Comparison of ENCODE assay signal across 8 cellular contexts in the genomic region with DNA sequence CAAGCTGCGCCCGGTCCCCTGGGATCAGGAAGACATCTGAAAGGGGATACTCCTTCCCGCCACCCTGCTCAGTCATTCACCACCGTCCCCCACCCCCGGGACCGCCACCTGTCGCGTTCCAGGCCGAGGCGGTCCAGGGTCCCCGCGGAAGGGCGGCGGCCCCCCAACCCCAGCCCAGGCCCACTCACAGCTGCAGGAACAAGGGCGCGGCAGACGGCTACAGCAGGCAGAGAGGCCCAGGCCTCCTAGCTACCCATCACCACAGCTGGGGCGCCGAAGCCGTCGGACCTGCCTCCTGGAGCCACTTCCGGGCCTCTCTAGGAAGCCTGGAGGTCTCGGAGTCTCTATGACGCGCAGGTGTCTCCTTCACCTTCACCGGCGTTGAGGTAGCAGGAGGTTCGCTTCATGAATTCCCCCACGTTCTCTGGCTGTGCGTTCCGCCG. TPM values are rescaled to one million over a fixed set of nuclear protein-coding genes. Genes with fewer than 3 reads are reported as not detected.
DNase-seq lines count a peak whose midpoint lies in the region; ATAC-seq and TF ChIP-seq lines count a peak whose summit lies in the region.

A gene with protein sequence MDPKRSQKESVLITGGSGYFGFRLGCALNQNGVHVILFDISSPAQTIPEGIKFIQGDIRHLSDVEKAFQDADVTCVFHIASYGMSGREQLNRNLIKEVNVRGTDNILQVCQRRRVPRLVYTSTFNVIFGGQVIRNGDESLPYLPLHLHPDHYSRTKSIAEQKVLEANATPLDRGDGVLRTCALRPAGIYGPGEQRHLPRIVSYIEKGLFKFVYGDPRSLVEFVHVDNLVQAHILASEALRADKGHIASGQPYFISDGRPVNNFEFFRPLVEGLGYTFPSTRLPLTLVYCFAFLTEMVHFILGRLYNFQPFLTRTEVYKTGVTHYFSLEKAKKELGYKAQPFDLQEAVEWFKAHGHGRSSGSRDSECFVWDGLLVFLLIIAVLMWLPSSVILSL (minus strand): TSS at position 272 of the 443 bp plus-strand sequence. CDS start 10,612 bp downstream, outside the sequence.

- no peak within 1 kb of the TSS for H2BK5ac ChIP-seq in H9 (ENCODE audit: insufficient read length, low read length)

- H3K36me3 Mint-ChIP-seq in H9 (ENCODE audit: insufficient read depth in 1 of 3, low read depth in 3 of 3) = peaks cover 25 to 35% (median 30%) of the 10 kb centered on the region in 3 experiments

- H3K9me3 ChIP-seq in H9 (ENCODE audit: control insufficient read depth, low read depth, low read length) = peaks cover 5% of the 10 kb centered on the region

- H3K23me2 ChIP-seq in H9 (ENCODE audit: insufficient read length, low read depth, low read length, poor library complexity, severe bottlenecking) = no peaks in the 10 kb centered on the region

- peaks cover 9% of the 10 kb centered on the region for H3K27me3 Mint-ChIP-seq in H9 (ENCODE audit: low read depth)

- no CpG with 5 or more reads among the region's 32 CpGs for WGBS in H9 (ENCODE audit: extremely low coverage, insufficient read length, low lambda C conversion rate)

- H3K4me2 ChIP-seq in H9 (ENCODE audit: insufficient read depth, insufficient read length, low read length) = no peak within 1 kb of the TSS

- no peak within 1 kb of the TSS for H2BK20ac ChIP-seq in H9 (ENCODE audit: low read depth, low read length, poor library complexity, severe bottlenecking)

- H3K18ac ChIP-seq in H9 (ENCODE audit: insufficient read length, low read depth, low read length) = no peak within 1 kb of the TSS

- no peak within 1 kb of the TSS for H3K23ac ChIP-seq in H9 (ENCODE audit: insufficient read length, low read depth, low read length)

- TF ChIP-seq CTCF in H9 (conservative IDR thresholded peaks at IDR 0.05) = no peak

- H4K91ac ChIP-seq in H9 (ENCODE audit: insufficient read length, low read depth, low read length) = no peak within 1 kb of the TSS

- no peak within 1 kb of the TSS for H2BK12ac ChIP-seq in H9 (ENCODE audit: insufficient read length, low read depth, low read length)

- H3K4me1 Mint-ChIP-seq in H9 = no peaks in the 10 kb centered on the region

- no peaks in the 10 kb centered on the region for H3K79me1 ChIP-seq in H9 (ENCODE audit: insufficient read depth, low read depth, low read length, poor library complexity, severe bottlenecking)

- no peak within 1 kb of the TSS for H3K4ac ChIP-seq in H9 (ENCODE audit: low read depth, low read length)

- H3T11ph ChIP-seq in H9 (ENCODE audit: low read length) = no peak within 1 kb of the TSS

- peak; percentile 99 for ATAC-seq in GM18502 (IDR thresholded peaks at IDR 0.05; ENCODE audit: poor library complexity, unreplicated experiment)
- peak; percentile 94 for ATAC-seq in HG02970 (IDR thresholded peaks at IDR 0.05; ENCODE audit: low FRiP score, unreplicated experiment)
- ATAC-seq in left colon = peak; percentile 99

- H4K20me1 ChIP-seq in H9 (ENCODE audit: control insufficient read depth, insufficient read depth, insufficient read length) = no peaks in the 10 kb centered on the region

- DNase-seq in NCI-H748 treated with DMSO at 0.1 percent for 48 hours (lab: John Stamatoyannopoulos, UW) = peak; percentile 46
- peak; percentile 31 for DNase-seq in activated effector memory CD4-positive, alpha-beta T cell treated with Interleukin-2 at 50 U/mL for 16 hours
- peak; percentile 75 to 85 for DNase-seq in left colon
- DNase-seq in stimulated activated CD8-positive, alpha-beta memory T cell treated with anti-CD3 and anti-CD28 coated beads, Interleukin-2, amount 100 ng/mL, for 1 hour (ENCODE audit: low read depth in 2 of 2) = peak; percentile 25 to 44
- no peak for DNase-seq in H9
- DNase-seq in hepatic stellate cell (ENCODE audit: low spot score) = no peak

- H3K79me2 ChIP-seq in H9 (ENCODE audit: insufficient read depth, low read length) = no peaks in the 10 kb centered on the region

- peaks cover 43 to 53% of the 10 kb centered on the region in 2 experiments for H3K9me3 Mint-ChIP-seq in H9

- no peak within 1 kb of the TSS for H2AFZ ChIP-seq in H9 (ENCODE audit: low read length)

- H2BK120ac ChIP-seq in H9 (ENCODE audit: low read depth, low read length, poor library complexity, severe bottlenecking) = no peak within 1 kb of the TSS

- H3K14ac ChIP-seq in H9 (ENCODE audit: insufficient read depth, low read length) = no peak within 1 kb of the TSS

- no peak within 1 kb of the TSS for H2AK5ac ChIP-seq in H9 (ENCODE audit: insufficient read length, low read length)

- no peak within 1 kb of the TSS for H4K8ac ChIP-seq in H9 (replicated peaks; ENCODE audit: insufficient read length, low read depth, low read length)

- no peaks in the 10 kb centered on the region for H3K4me1 ChIP-seq in H9 (ENCODE audit: insufficient read depth, low read length)

- no peak within 1 kb of the TSS; a peak in 2 of 7 replicates for H3K27ac Mint-ChIP-seq in H9

- H4K5ac ChIP-seq in H9 (ENCODE audit: insufficient read length, low read depth, low read length) = no peak within 1 kb of the TSS

- H2BK15ac ChIP-seq in H9 (ENCODE audit: low read depth, low read length) = no peak within 1 kb of the TSS

- H3K56ac ChIP-seq in H9 (ENCODE audit: insufficient read length, low read depth, low read length) = no peak within 1 kb of the TSS

- H3K9ac ChIP-seq in H9 (ENCODE audit: extremely low read depth, insufficient read length, low read length) = no peak within 1 kb of the TSS

- intact Hi-C loops in left colon (cut with DNase I, micrococcal nuclease) = no loop called here

- no peak within 1 kb of the TSS; a peak in 1 of 5 replicates for H3K4me3 Mint-ChIP-seq in H9

- no peaks in the 10 kb centered on the region for H3K27me3 ChIP-seq in H9 (ENCODE audit: insufficient read depth, low read length)

- no peak within 1 kb of the TSS for H3K27ac ChIP-seq in H9 (ENCODE audit: insufficient read length, low read depth, low read length)

RNA-seq across cellular contexts. Expression of the gene that starts here (rescaled TPM):
- total RNA-seq in left colon (10 to 100 TPM in 1 of 2 donors, 1 to 10 TPM in 1; 7.9 to 14.4 TPM), H9 (2021) (0.02 TPM in 1 of 2 replicates, not detected in the other)

Comparison
In these comparisons a context has a peak if more than half of its experiments do, and no peak if none do; other contexts are left out.
1. DNase-seq: peak in NCI-H748 treated with DMSO at 0.1 percent for 48 hours (single experiment), activated effector memory CD4-positive, alpha-beta T cell treated with Interleukin-2 at 50 U/mL for 16 hours (single experiment), left colon (2 of 2) and stimulated activated CD8-positive, alpha-beta memory T cell treated with anti-CD3 and anti-CD28 coated beads, Interleukin-2, amount 100 ng/mL, for 1 hour (2 of 2); none in H9 (single experiment) and hepatic stellate cell (single experiment).
2. Peak in every context shown above with its lines, with median percentiles within 50 percentile points of each other: ATAC-seq.